25 cellular contexts compared by ENCODE assay signal in the genomic region with DNA sequence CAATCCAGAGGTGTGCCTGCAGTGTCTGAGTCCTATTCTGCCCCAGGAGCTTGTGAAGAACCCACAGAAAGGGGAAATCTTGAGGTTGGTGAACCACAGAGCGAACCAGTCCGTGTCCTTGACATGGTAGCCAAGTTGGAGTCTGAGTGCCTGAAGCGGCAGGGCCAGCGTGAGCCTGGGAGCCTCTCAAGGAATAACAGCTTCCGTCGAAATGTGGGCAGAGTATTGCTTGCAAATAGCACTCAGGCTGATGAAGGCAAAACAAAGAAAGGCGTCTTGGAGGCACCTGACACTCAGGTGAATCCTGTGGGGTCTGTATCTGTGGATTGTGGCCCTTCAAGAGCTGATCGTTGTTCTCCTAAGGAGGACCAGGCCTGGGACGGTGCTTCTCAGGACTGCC.
"Had no signal": no experiment of that assay in that cellular context is flagged by ENCODE, and none has a peak within 500 bp of the region (broad histone marks: within the 10 kb centered on the region; RNA-seq: fewer than 3 reads in every experiment).

No MANE protein-coding gene starts in this region.

- H3K9me3 ChIP-seq: gastroesophageal sphincter, right atrium auricular region, stomach, tibial artery, upper lobe of right lung had no signal

- H3K9me3 Mint-ChIP-seq: activated naive CD4-positive, alpha-beta T cell treated with anti-CD3 and anti-CD28 coated beads, Interleukin-2, amount 10 ng/mL, durations not matched to agents 7 days and 5 days; neural progenitor cell; stimulated activated naive B cell treated with anti-CD40 and anti-IgM and Interleukin-4, amounts not matched to agents 10 μg/mL and 1 μg/mL and 100 μg/mL, for 72 hours had no signal

- H3K27ac ChIP-seq: gastroesophageal sphincter, neural progenitor cell, right atrium auricular region, stomach, tibial artery, upper lobe of right lung had no signal

- H3K4me3 Mint-ChIP-seq: activated CD4-positive, alpha-beta T cell treated with anti-CD3 and anti-CD28 coated beads for 36 hours; activated CD8-positive, alpha-beta memory T cell treated with anti-CD3 and anti-CD28 coated beads, Interleukin-2, amount 10 ng/mL, durations not matched to agents 7 days and 5 days; activated CD8-positive, alpha-beta T cell treated with anti-CD3 and anti-CD28 coated beads, Interleukin-2, amount 10 ng/mL, durations not matched to agents 7 days and 5 days; activated naive CD4-positive, alpha-beta T cell treated with anti-CD3 and anti-CD28 coated beads, Interleukin-2, amount 10 ng/mL, durations not matched to agents 7 days and 5 days; neural progenitor cell; stimulated activated naive B cell treated with anti-CD40 and anti-IgM and Interleukin-4, amounts not matched to agents 10 μg/mL and 1 μg/mL and 100 μg/mL, for 72 hours had no signal

- ATAC-seq: activated CD4-positive, alpha-beta T cell treated with anti-CD3 and anti-CD28 coated beads for 36 hours; activated CD8-positive, alpha-beta memory T cell treated with anti-CD3 and anti-CD28 coated beads, Interleukin-2, amount 10 ng/mL, durations not matched to agents 7 days and 5 days; activated CD8-positive, alpha-beta T cell treated with anti-CD3 and anti-CD28 coated beads, Interleukin-2, amount 10 ng/mL, durations not matched to agents 7 days and 5 days; gastroesophageal sphincter; left colon; stimulated activated naive B cell treated with anti-CD40 and anti-IgM and Interleukin-4, amounts not matched to agents 10 μg/mL and 1 μg/mL and 100 μg/mL, for 72 hours; upper lobe of right lung had no signal

- H3K27me3 Mint-ChIP-seq: activated CD4-positive, alpha-beta T cell treated with anti-CD3 and anti-CD28 coated beads for 36 hours; activated CD8-positive, alpha-beta memory T cell treated with anti-CD3 and anti-CD28 coated beads, Interleukin-2, amount 10 ng/mL, durations not matched to agents 7 days and 5 days; activated naive CD4-positive, alpha-beta T cell treated with anti-CD3 and anti-CD28 coated beads, Interleukin-2, amount 10 ng/mL, durations not matched to agents 7 days and 5 days; stimulated activated naive B cell treated with anti-CD40 and anti-IgM and Interleukin-4, amounts not matched to agents 10 μg/mL and 1 μg/mL and 100 μg/mL, for 72 hours had no signal

- H3K4me1 ChIP-seq: neural progenitor cell, upper lobe of right lung had no signal

- H3K27me3 ChIP-seq: gastroesophageal sphincter, neural progenitor cell, right atrium auricular region, stomach, tibial artery, upper lobe of right lung had no signal

- H3K4me3 ChIP-seq: gastroesophageal sphincter, neural progenitor cell, right atrium auricular region, smooth muscle cell, stomach, tibial artery, upper lobe of right lung had no signal

- DNase-seq: activated CD4-positive, alpha-beta T cell treated with anti-CD3 and anti-CD28 coated beads for 36 hours; activated CD4-positive, CD25-positive, alpha-beta regulatory T cell; activated CD8-positive, alpha-beta memory T cell treated with anti-CD3 and anti-CD28 coated beads, Interleukin-2, amount 10 ng/mL, durations not matched to agents 7 days and 5 days; activated CD8-positive, alpha-beta T cell treated with anti-CD3 and anti-CD28 coated beads, Interleukin-2, amount 10 ng/mL, durations not matched to agents 7 days and 5 days; activated naive CD4-positive, alpha-beta T cell treated with anti-CD3 and anti-CD28 coated beads, Interleukin-2, amount 10 ng/mL, durations not matched to agents 7 days and 5 days; activated T-cell treated with anti-CD3 and anti-CD28 coated beads, Interleukin-2, amount 50 U/mL, for 48 hours; dermis blood vessel endothelial cell; effector CD8-positive, alpha-beta T cell; erythroblast; head of caudate nucleus; kidney; left colon; mammary epithelial cell; occipital lobe; stimulated activated CD4-positive, alpha-beta T cell treated with anti-CD3 and anti-CD28 coated beads, Interleukin-2, amount 100 ng/mL, for 24 hours; stimulated activated naive B cell treated with anti-CD40 and anti-IgM and Interleukin-4, amounts not matched to agents 10 μg/mL and 1 μg/mL and 100 μg/mL, for 72 hours; stomach; SW 1271; T-helper 2 cell; tibial artery; upper lobe of right lung had no signal

- H3K9ac ChIP-seq: neural progenitor cell had no signal

- H3K36me3 ChIP-seq: neural progenitor cell had no signal

- H3K27ac Mint-ChIP-seq: activated CD4-positive, alpha-beta T cell treated with anti-CD3 and anti-CD28 coated beads for 36 hours; activated CD8-positive, alpha-beta memory T cell treated with anti-CD3 and anti-CD28 coated beads, Interleukin-2, amount 10 ng/mL, durations not matched to agents 7 days and 5 days; activated CD8-positive, alpha-beta T cell treated with anti-CD3 and anti-CD28 coated beads, Interleukin-2, amount 10 ng/mL, durations not matched to agents 7 days and 5 days; activated naive CD4-positive, alpha-beta T cell treated with anti-CD3 and anti-CD28 coated beads, Interleukin-2, amount 10 ng/mL, durations not matched to agents 7 days and 5 days; neural progenitor cell; stimulated activated naive B cell treated with anti-CD40 and anti-IgM and Interleukin-4, amounts not matched to agents 10 μg/mL and 1 μg/mL and 100 μg/mL, for 72 hours had no signal
